In genomic region chr7:23893172-23893941, GRCh38 we compare ENCODE assay signal across 12 cellular contexts.
DNase-seq lines count a peak whose midpoint lies in the region; FAIRE-seq and TF ChIP-seq lines count a peak whose summit lies in the region.
"Had no signal": no experiment of that assay in that cellular context is flagged by ENCODE, and none has a peak within 500 bp of the region (broad histone marks: within the 10 kb centered on the region; RNA-seq: fewer than 3 reads in every experiment).

No MANE protein-coding gene starts in this region.

- H3K36me3 Mint-ChIP-seq in mesothelial cell of epicardium (no peaks in the 10 kb centered on the region), progenitor cell of endocrine pancreas (ENCODE audit: insufficient read depth) (no peaks in the 10 kb centered on the region)
- H3K36me3 Mint-ChIP-seq: naive B cell had no signal

- TF ChIP-seq POLR2A in uterus (IDR thresholded peaks at IDR 0.05): no peak

- H3K9me3 Mint-ChIP-seq in mesothelial cell of epicardium (peaks cover 6% of the 10 kb centered on the region), progenitor cell of endocrine pancreas (ENCODE audit: low read depth) (no peaks in the 10 kb centered on the region)
- H3K9me3 Mint-ChIP-seq: activated CD4-positive, alpha-beta memory T cell treated with anti-CD3 and anti-CD28 coated beads, Interleukin-2, amount 10 ng/mL, durations not matched to agents 7 days and 5 days had no signal

- peaks cover 30 to 37% (median 35%) of the 10 kb centered on the region in 10 experiments for H3K4me1 ChIP-seq in BLaER1 treated with 17β-estradiol and CSF1 and Interleukin-3, amounts not matched to agents 10 nM and 100 nM
- H3K4me1 ChIP-seq in uterus: no peaks in the 10 kb centered on the region
- H3K4me1 ChIP-seq: ascending aorta had no signal

- no peaks in the 10 kb centered on the region for H3K36me3 ChIP-seq in BLaER1 treated with 17β-estradiol and CSF1 and Interleukin-3, amounts not matched to agents 10 nM and 100 nM
- H3K36me3 ChIP-seq in uterus: no peaks in the 10 kb centered on the region
- H3K36me3 ChIP-seq: ascending aorta had no signal

- H3K27me3 Mint-ChIP-seq in mesothelial cell of epicardium (ENCODE audit: low read depth) (no peaks in the 10 kb centered on the region), progenitor cell of endocrine pancreas (no peaks in the 10 kb centered on the region)

- in situ Hi-C loops in astrocyte of the cerebellum (cut with HindIII; ENCODE audit: low sequenced_read_pairs): no loop called here

- intact Hi-C loops in uterus (cut with DNase I; ENCODE audit: low total_unique reads): no loop called here

- no peak overlapping the region for H3K27ac ChIP-seq in BLaER1 treated with 17β-estradiol and CSF1 and Interleukin-3, amounts not matched to agents 10 nM and 100 nM
- no peak overlapping the region for H3K27ac ChIP-seq in uterus
- H3K27ac ChIP-seq: ascending aorta had no signal

- TF ChIP-seq CTCF in astrocyte of the cerebellum (IDR thresholded peaks at IDR 0.05; ENCODE audit: low read depth, low read length, missing control alignments): no peak
- no peak for TF ChIP-seq CTCF in mesothelial cell of epicardium (IDR thresholded peaks at IDR 0.05; ENCODE audit: unreplicated experiment)
- no peak for TF ChIP-seq CTCF in progenitor cell of endocrine pancreas (IDR thresholded peaks at IDR 0.05; ENCODE audit: unreplicated experiment)
- no peak for TF ChIP-seq CTCF in uterus (IDR thresholded peaks at IDR 0.05)

- H3K27ac Mint-ChIP-seq in mesothelial cell of epicardium (peak overlapping the region; percentile 2), progenitor cell of endocrine pancreas (no peak overlapping the region)
- H3K27ac Mint-ChIP-seq: activated CD4-positive, alpha-beta memory T cell treated with anti-CD3 and anti-CD28 coated beads, Interleukin-2, amount 10 ng/mL, durations not matched to agents 7 days and 5 days had no signal

- H3K9me3 ChIP-seq in BLaER1 treated with 17β-estradiol and CSF1 and Interleukin-3, amounts not matched to agents 10 nM and 100 nM (replicated peaks in 1 of 11): peaks cover 0 to 11% (median 0%) of the 10 kb centered on the region in 11 experiments; a peak in 2 of 22 replicates
- no peaks in the 10 kb centered on the region for H3K9me3 ChIP-seq in uterus
- H3K9me3 ChIP-seq: ascending aorta had no signal

- FAIRE-seq in HTR-8/SVneo (lab: Jason Lieb, UNC): no peak
- FAIRE-seq: endothelial cell of umbilical vein had no signal

- H4K20me1 ChIP-seq in BLaER1 treated with 17β-estradiol and CSF1 and Interleukin-3, amounts not matched to agents 10 nM and 100 nM: peaks cover 0 to 22% (median 4%) of the 10 kb centered on the region in 11 experiments; a peak in 6 of 22 replicates

- no peak overlapping the region for H3K9ac ChIP-seq in BLaER1 treated with 17β-estradiol and CSF1 and Interleukin-3, amounts not matched to agents 10 nM and 100 nM

- H3K4me1 Mint-ChIP-seq in mesothelial cell of epicardium (peaks cover 34% of the 10 kb centered on the region), progenitor cell of endocrine pancreas (ENCODE audit: low read depth) (no peaks in the 10 kb centered on the region)

- H3K4me3 ChIP-seq in BLaER1 treated with 17β-estradiol and CSF1 and Interleukin-3, amounts not matched to agents 10 nM and 100 nM: no peak overlapping the region
- no peak overlapping the region for H3K4me3 ChIP-seq in astrocyte of the cerebellum (ENCODE audit: low read depth, low read length)
- H3K4me3 ChIP-seq in uterus: no peak overlapping the region
- H3K4me3 ChIP-seq: ascending aorta had no signal

- DNase-seq in LHCN-M2 (ENCODE audit: low read depth) (peak; percentile 79), astrocyte of the cerebellum (ENCODE audit: low read depth) (peak; percentile 4), mesothelial cell of epicardium (ENCODE audit: low spot score in 2 of 2, unreplicated experiment in 2 of 2) (no peak), progenitor cell of endocrine pancreas (ENCODE audit: low spot score, unreplicated experiment) (no peak), HTR-8/SVneo (ENCODE audit: insufficient read length, low spot score) (no peak), uterus (no peak)
- DNase-seq in activated CD4-positive, CD25-positive, alpha-beta regulatory T cell (lab: John Stamatoyannopoulos, UW): no peak
- DNase-seq: activated CD4-positive, alpha-beta memory T cell treated with anti-CD3 and anti-CD28 coated beads, Interleukin-2, amount 10 ng/mL, durations not matched to agents 7 days and 5 days; naive B cell had no signal

- H3K27me3 ChIP-seq in BLaER1 treated with 17β-estradiol and CSF1 and Interleukin-3, amounts not matched to agents 10 nM and 100 nM: peaks cover 0 to 50% (median 17%) of the 10 kb centered on the region in 11 experiments; a peak in 17 of 22 replicates
- H3K27me3 ChIP-seq in uterus: no peaks in the 10 kb centered on the region
- H3K27me3 ChIP-seq: ascending aorta had no signal

- H3K4me3 Mint-ChIP-seq in mesothelial cell of epicardium: no peak overlapping the region
- no peak overlapping the region for H3K4me3 Mint-ChIP-seq in progenitor cell of endocrine pancreas (ENCODE audit: low read depth)
- H3K4me3 Mint-ChIP-seq: activated CD4-positive, alpha-beta memory T cell treated with anti-CD3 and anti-CD28 coated beads, Interleukin-2, amount 10 ng/mL, durations not matched to agents 7 days and 5 days; naive B cell had no signal

- peak overlapping the region; percentile 56 to 90 (median 81); a peak in 20 of 22 replicates for H3K4me2 ChIP-seq in BLaER1 treated with 17β-estradiol and CSF1 and Interleukin-3, amounts not matched to agents 10 nM and 100 nM

Comparison
In these comparisons a context has a peak if more than half of its experiments do, and no peak if none do; other contexts are left out.
1. DNase-seq: peak in LHCN-M2 (single experiment) and astrocyte of the cerebellum (single experiment); none in mesothelial cell of epicardium (0 of 2), activated CD4-positive, CD25-positive, alpha-beta regulatory T cell (0 of 4), progenitor cell of endocrine pancreas (single experiment), HTR-8/SVneo (single experiment) and uterus (0 of 2).